26 cellular contexts compared by ENCODE assay signal in the genomic region with DNA sequence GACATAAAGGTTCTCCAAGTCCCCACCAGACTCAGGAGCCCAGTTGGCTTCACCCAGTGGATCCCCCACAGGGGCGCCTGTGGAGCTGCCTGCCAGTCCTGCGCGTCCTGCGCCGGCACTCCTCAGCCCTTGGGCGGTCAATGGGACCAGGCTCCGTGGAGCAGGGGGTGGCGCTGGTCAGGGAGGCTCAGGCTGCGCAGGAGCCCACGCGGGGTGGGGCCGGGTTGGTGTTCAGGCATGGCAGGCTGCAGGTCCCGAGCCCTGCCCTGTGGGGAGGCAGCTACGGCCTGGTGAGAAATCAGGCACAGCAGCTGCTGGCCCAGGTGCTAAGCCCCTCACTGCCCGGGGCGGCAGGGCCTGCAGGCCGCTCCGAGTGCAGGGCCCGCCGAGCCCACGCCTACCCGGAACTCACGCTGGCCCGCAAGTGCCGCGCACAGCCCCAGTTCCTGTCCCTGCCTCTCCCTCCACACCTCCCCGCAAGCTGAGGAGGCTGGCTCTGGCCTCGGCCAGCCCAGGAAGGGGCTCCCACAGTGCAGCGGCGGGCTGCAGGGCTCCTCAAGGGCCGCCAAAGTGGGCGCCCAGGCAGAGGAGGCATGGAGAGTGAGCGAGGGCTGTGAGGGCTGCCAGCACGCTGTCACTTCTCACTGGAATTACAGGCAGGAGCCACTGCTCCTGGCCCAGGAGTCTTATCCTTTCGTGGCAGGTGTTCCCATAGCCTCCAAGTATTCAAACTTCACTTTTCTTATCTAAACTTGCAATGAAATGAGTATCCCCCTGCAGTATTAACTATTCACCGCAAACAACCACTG.
"Had no signal": no experiment of that assay in that cellular context is flagged by ENCODE, and none has a peak within 500 bp of the region (broad histone marks: within the 10 kb centered on the region; RNA-seq: fewer than 3 reads in every experiment).

No MANE protein-coding gene starts in this region.

- FAIRE-seq: bronchial epithelial cell had no signal

- H3K27ac ChIP-seq: ascending aorta, body of pancreas had no signal

- H3K27me3 ChIP-seq: ascending aorta, body of pancreas had no signal

- H3K27ac Mint-ChIP-seq: activated CD4-positive, alpha-beta T cell treated with anti-CD3 and anti-CD28 coated beads, Interleukin-2, amount 10 ng/mL, durations not matched to agents 24 days and 14 days; activated CD8-positive, alpha-beta memory T cell treated with anti-CD3 and anti-CD28 coated beads, Interleukin-2, amount 10 ng/mL, durations not matched to agents 7 days and 5 days; activated naive CD4-positive, alpha-beta T cell treated with anti-CD3 and anti-CD28 coated beads, Interleukin-2, amount 50 U/mL, for 72 hours; activated naive CD8-positive, alpha-beta T cell treated with anti-CD3 and anti-CD28 coated beads, Interleukin-2, amount 50 U/mL, for 24 hours; activated T-cell treated with anti-CD3 and anti-CD28 coated beads, Interleukin-2, amount 50 U/mL, for 24 hours; activated T-helper 1 cell treated with anti-CD3 and anti-CD28 coated beads, Interleukin-12 subunit alpha, Interleukin-12 subunit beta, Interleukin-2, Interleukin-4 antibody, amounts not matched to agents 30 ng/mL and 10 ng/mL and 1 ng/mL, durations not matched to agents 14 hours and 24 hours and 36 hours; T-helper 1 cell treated with Interleukin-12 subunit alpha and Interleukin-12 subunit beta and Interleukin-4 antibody, amounts not matched to agents 30 μg/mL and 1 μg/mL, for 36 hours; WTC11 had no signal

- H3K4me1 Mint-ChIP-seq: WTC11 had no signal

- H3K27me3 Mint-ChIP-seq: activated CD4-positive, alpha-beta T cell treated with anti-CD3 and anti-CD28 coated beads, Interleukin-2, amount 10 ng/mL, durations not matched to agents 24 days and 14 days; activated CD8-positive, alpha-beta memory T cell treated with anti-CD3 and anti-CD28 coated beads, Interleukin-2, amount 10 ng/mL, durations not matched to agents 7 days and 5 days; activated naive CD8-positive, alpha-beta T cell treated with anti-CD3 and anti-CD28 coated beads, Interleukin-2, amount 50 U/mL, for 24 hours; activated T-cell treated with anti-CD3 and anti-CD28 coated beads, Interleukin-2, amount 50 U/mL, for 24 hours had no signal

- ATAC-seq: activated CD8-positive, alpha-beta memory T cell treated with anti-CD3 and anti-CD28 coated beads, Interleukin-2, amount 10 ng/mL, durations not matched to agents 7 days and 5 days; activated naive CD4-positive, alpha-beta T cell treated with anti-CD3 and anti-CD28 coated beads, Interleukin-2, amount 50 U/mL, for 72 hours; activated naive CD8-positive, alpha-beta T cell treated with anti-CD3 and anti-CD28 coated beads, Interleukin-2, amount 50 U/mL, for 24 hours; body of pancreas; WTC11 had no signal

- H3K4me1 ChIP-seq: ascending aorta, body of pancreas had no signal

- H3K4me3 Mint-ChIP-seq: activated CD4-positive, alpha-beta T cell treated with anti-CD3 and anti-CD28 coated beads, Interleukin-2, amount 10 ng/mL, durations not matched to agents 24 days and 14 days; activated CD8-positive, alpha-beta memory T cell treated with anti-CD3 and anti-CD28 coated beads, Interleukin-2, amount 10 ng/mL, durations not matched to agents 7 days and 5 days; activated naive CD8-positive, alpha-beta T cell treated with anti-CD3 and anti-CD28 coated beads, Interleukin-2, amount 50 U/mL, for 24 hours; activated T-cell treated with anti-CD3 and anti-CD28 coated beads, Interleukin-2, amount 50 U/mL, for 24 hours; activated T-helper 1 cell treated with anti-CD3 and anti-CD28 coated beads, Interleukin-12 subunit alpha, Interleukin-12 subunit beta, Interleukin-2, Interleukin-4 antibody, amounts not matched to agents 30 ng/mL and 10 ng/mL and 1 ng/mL, durations not matched to agents 14 hours and 24 hours and 36 hours; WTC11 had no signal

- H3K36me3 ChIP-seq: ascending aorta had no signal

- H3K4me3 ChIP-seq: ascending aorta, body of pancreas had no signal

- DNase-seq: activated CD4-positive, alpha-beta T cell treated with anti-CD3 and anti-CD28 coated beads for 1 hour; activated CD4-positive, alpha-beta T cell treated with anti-CD3 and anti-CD28 coated beads, Interleukin-2, amount 10 ng/mL, durations not matched to agents 24 days and 14 days; activated CD4-positive, alpha-beta T cell treated with anti-CD3 and anti-CD28 coated beads, Interleukin-2, amount 50 U/mL, for 48 hours; activated CD8-positive, alpha-beta memory T cell treated with anti-CD3 and anti-CD28 coated beads, Interleukin-2, amount 10 ng/mL, durations not matched to agents 7 days and 5 days; activated effector memory CD4-positive, alpha-beta T cell treated with anti-CD3 and anti-CD28 coated beads, Interleukin-2, amount 50 U/mL, for 16 hours; activated naive CD4-positive, alpha-beta T cell treated with Interleukin-2 at 50 U/mL for 16 hours; activated naive CD8-positive, alpha-beta T cell treated with anti-CD3 and anti-CD28 coated beads, Interleukin-2, amount 50 U/mL, for 24 hours; activated T-cell treated with anti-CD3 and anti-CD28 coated beads, Interleukin-2, amount 50 U/mL, for 24 hours; amniotic stem cell; body of pancreas; central memory CD4-positive, alpha-beta T cell; NCI-H1092; NCI-H1417; NCI-H1694 treated with DMSO at 0.1 percent for 48 hours; NCI-H2029 treated with DMSO at 0.1 percent for 48 hours; NCI-H345; NCI-H510A; NCI-H526 treated with DMSO at 0.1 percent for 48 hours; NK-92 treated with Interleukin-12 subunit alpha and Interleukin-12 subunit beta, amount 100 ng/mL, for 24 hours; SHP77 treated with DMSO at 0.1 percent for 48 hours had no signal

- H3K9me3 ChIP-seq: body of pancreas had no signal
